In genomic region chr11:67630230-67630942, GRCh38 we compare ENCODE assay signal across 7 cellular contexts. TPM values are rescaled to one million over a fixed set of nuclear protein-coding genes. Genes with fewer than 3 reads are reported as not detected.
DNase-seq lines count a peak whose midpoint lies in the region; ATAC-seq lines count a peak whose summit lies in the region.

No MANE protein-coding gene starts in this region.

- peak; percentile 30 for ATAC-seq in GM18499 (IDR thresholded peaks at IDR 0.05; ENCODE audit: insufficient read depth, unreplicated experiment)
- ATAC-seq in HG02884 (IDR thresholded peaks at IDR 0.05; ENCODE audit: unreplicated experiment): peak; percentile 49
- ATAC-seq in right cardiac atrium: peak; percentile 90 to 93

- DNase-seq in NCI-H146 (lab: John Stamatoyannopoulos, UW) (peak; percentile 100), T follicular helper cell (ENCODE audit: low read depth) (peak; percentile 90), anterior cingulate cortex (lab: John Stamatoyannopoulos, UW) (peak; percentile 66 to 100 (median 96)), right cardiac atrium (peak; percentile 99), pulmonary artery endothelial cell (ENCODE audit: low read depth, low spot score) (peak; percentile 88)

- WGBS in right cardiac atrium: 1% methylated on average over 70 of the region's 70 CpGs

- H3K9me3 ChIP-seq in right cardiac atrium (ENCODE audit: control insufficient read depth, low read length): no peaks in the 10 kb centered on the region

- H3K27ac ChIP-seq in right cardiac atrium (ENCODE audit: low read length): peak overlapping the region; percentile 76

- H3K4me1 ChIP-seq in right cardiac atrium (ENCODE audit: control insufficient read depth, insufficient read depth, low read length): peaks cover 2% of the 10 kb centered on the region

- intact Hi-C loops in right cardiac atrium (cut with DNase I): no loop called here

- peak overlapping the region; percentile 36 for H3K4me3 ChIP-seq in right cardiac atrium (ENCODE audit: low read length)

- no peaks in the 10 kb centered on the region for H3K27me3 ChIP-seq in right cardiac atrium (ENCODE audit: control insufficient read depth, insufficient read depth)

RNA-seq across cellular contexts. Expression of gene NUDT8, which starts 0.6 kb away (rescaled TPM):
- total RNA-seq in right cardiac atrium: 100 to 1,000 TPM in 1 of 4 donors, 10 to 100 TPM in 3; 45.6 to 105 (median 79.6) TPM
- polyA plus RNA-seq in right cardiac atrium: 121 TPM
- 8.1 and 16.3 TPM in 2 replicates for total RNA-seq in pulmonary artery endothelial cell

RNA-seq across cellular contexts. Expression of gene TBX10, which starts 9.2 kb away (rescaled TPM):
- total RNA-seq in right cardiac atrium (not detected), pulmonary artery endothelial cell (not detected in 2 replicates)
- not detected for polyA plus RNA-seq in right cardiac atrium

RNA-seq across cellular contexts. Expression of gene ACY3, which starts 20.1 kb away (rescaled TPM):
- not detected for total RNA-seq in right cardiac atrium
- polyA plus RNA-seq in right cardiac atrium: not detected
- not detected in 2 replicates for total RNA-seq in pulmonary artery endothelial cell

RNA-seq across cellular contexts. Expression of gene NDUFV1, which starts 23.6 kb away (rescaled TPM):
- total RNA-seq in right cardiac atrium: 100 to 1,000 TPM; 375 to 462 (median 435) TPM
- 380 TPM for polyA plus RNA-seq in right cardiac atrium
- total RNA-seq in pulmonary artery endothelial cell: 176 and 193 TPM in 2 replicates

RNA-seq across cellular contexts. Expression of gene ALDH3B2, which starts 44.0 kb away (rescaled TPM):
- total RNA-seq in right cardiac atrium (not detected), pulmonary artery endothelial cell (not detected in 2 replicates)
- polyA plus RNA-seq in right cardiac atrium: not detected

Comparison
In these comparisons a context has a peak if more than half of its experiments do, and no peak if none do; other contexts are left out.
1. Peak in every context shown above with its lines: DNase-seq, ATAC-seq, H3K4me3 ChIP-seq and H3K27ac ChIP-seq.
2. ATAC-seq: peak in every context shown above with its lines; median percentile 92 in right cardiac atrium; 49 in HG02884; 30 in GM18499.